In the genomic region with DNA sequence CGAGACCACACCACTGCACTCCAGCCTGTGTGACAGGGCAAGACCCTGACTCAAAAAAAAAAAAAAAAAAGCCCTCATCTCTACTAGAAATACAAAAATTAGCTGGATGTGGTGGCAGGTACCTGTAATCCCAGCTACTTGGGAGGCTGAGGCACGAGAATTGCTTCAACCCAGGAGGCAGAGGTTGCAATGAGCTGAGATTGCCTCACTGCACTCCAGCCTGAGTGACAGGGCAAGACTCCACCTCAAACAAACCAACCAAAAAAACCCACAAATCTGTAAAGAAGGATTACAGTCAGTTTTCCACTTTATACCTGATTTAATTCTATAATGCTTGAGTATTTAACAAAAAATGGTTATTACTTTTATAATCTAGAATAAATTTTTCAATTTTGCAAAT, we compare ENCODE assay signal across 22 cellular contexts.
"Had no signal": no experiment of that assay in that cellular context is flagged by ENCODE, and none has a peak within 500 bp of the region (broad histone marks: within the 10 kb centered on the region; RNA-seq: fewer than 3 reads in every experiment).

No MANE protein-coding gene starts in this region.

- ATAC-seq: activated CD4-positive, alpha-beta T cell treated with anti-CD3 and anti-CD28 coated beads for 36 hours; activated CD8-positive, alpha-beta memory T cell treated with anti-CD3 and anti-CD28 coated beads, Interleukin-2, amount 10 ng/mL, durations not matched to agents 7 days and 5 days; PC-3; T-helper 17 cell had no signal

- FAIRE-seq: astrocyte, RCC 7860 had no signal

- DNase-seq: activated CD4-positive, alpha-beta T cell treated with anti-CD3 and anti-CD28 coated beads for 36 hours; activated CD4-positive, CD25-positive, alpha-beta regulatory T cell; activated CD8-positive, alpha-beta memory T cell treated with anti-CD3 and anti-CD28 coated beads, Interleukin-2, amount 10 ng/mL, durations not matched to agents 7 days and 5 days; activated effector memory CD4-positive, alpha-beta T cell treated with Interleukin-2 at 50 U/mL for 16 hours; activated naive CD4-positive, alpha-beta T cell; activated T-cell treated with anti-CD3 and anti-CD28 coated beads, Interleukin-2, amount 50 U/mL, for 24 hours; amygdala; MM.1S; NCI-H1105; NCI-H1436; NCI-H1694 treated with DMSO at 0.1 percent for 48 hours; NCI-H2029 treated with DMSO at 0.1 percent for 48 hours; NCI-H345; NCI-H510A; NCI-H526 treated with DMSO at 0.1 percent for 48 hours; NCI-H82; PC-3; SHP77 treated with DMSO at 0.1 percent for 48 hours; T-helper 17 cell; T-helper 9 cell had no signal
